Comparison of ENCODE assay signal across 9 cellular contexts in genomic region chr2:48529189-48529588, GRCh38. TPM values are rescaled to one million over a fixed set of nuclear protein-coding genes. Genes with fewer than 3 reads are reported as not detected.
DNase-seq lines count a peak whose midpoint lies in the region; ATAC-seq and TF ChIP-seq lines count a peak whose summit lies in the region.
"Had no signal": no experiment of that assay in that cellular context is flagged by ENCODE, and none has a peak within 500 bp of the region (broad histone marks: within the 10 kb centered on the region; RNA-seq: fewer than 3 reads in every experiment).

No MANE protein-coding gene starts in this region.

- no peaks in the 10 kb centered on the region for H3K9me3 ChIP-seq in T-helper 17 cell (ENCODE audit: control insufficient read depth, low read length, poor library complexity, severe bottlenecking)
- H3K9me3 ChIP-seq in left lung, result no peaks in the 10 kb centered on the region

- peak overlapping the region in 1 of 2 donors; percentile 70 for H3K4me3 ChIP-seq in left lung
- peak overlapping the region; percentile 77 for H3K4me3 ChIP-seq in urinary bladder (ENCODE audit: low read depth, low read length)

- peaks cover 20% of the 10 kb centered on the region for H3K4me1 Mint-ChIP-seq in activated naive CD8-positive, alpha-beta T cell (ENCODE audit: low read depth)
- peaks cover 21% of the 10 kb centered on the region for H3K4me1 Mint-ChIP-seq in activated naive CD8-positive, alpha-beta T cell treated with anti-CD3 and anti-CD28 coated beads, Interleukin-2, amount 50 U/mL, for 24 hours
- H3K4me1 Mint-ChIP-seq in T-helper 17 cell, result peaks cover 16% of the 10 kb centered on the region

- H3K27me3 ChIP-seq in left lung, result peaks cover 0 to 13% of the 10 kb centered on the region in 2 donors

- H3K9me3 Mint-ChIP-seq in activated naive CD8-positive, alpha-beta T cell (ENCODE audit: low read depth), result no peaks in the 10 kb centered on the region
- no peaks in the 10 kb centered on the region for H3K9me3 Mint-ChIP-seq in activated naive CD8-positive, alpha-beta T cell treated with anti-CD3 and anti-CD28 coated beads, Interleukin-2, amount 50 U/mL, for 24 hours

- no peak for TF ChIP-seq CTCF in left lung (IDR thresholded peaks at IDR 0.05)

- intact Hi-C loops in left lung (cut with DNase I), result no loop called here

- no peak for ATAC-seq in activated naive CD8-positive, alpha-beta T cell treated with anti-CD3 and anti-CD28 coated beads, Interleukin-2, amount 50 U/mL, for 24 hours
- ATAC-seq in T-helper 17 cell (no peak), left lung (peak; percentile 46), GM18511 (IDR thresholded peaks at IDR 0.05; ENCODE audit: unreplicated experiment) (no peak), GM18868 (IDR thresholded peaks at IDR 0.05; ENCODE audit: unreplicated experiment) (no peak)

- peaks cover 11% of the 10 kb centered on the region for H3K36me3 Mint-ChIP-seq in activated naive CD8-positive, alpha-beta T cell
- H3K36me3 Mint-ChIP-seq in activated naive CD8-positive, alpha-beta T cell treated with anti-CD3 and anti-CD28 coated beads, Interleukin-2, amount 50 U/mL, for 24 hours (ENCODE audit: low read depth), result peaks cover 8% of the 10 kb centered on the region
- no peaks in the 10 kb centered on the region for H3K36me3 Mint-ChIP-seq in T-helper 17 cell (ENCODE audit: low read depth)

- peak overlapping the region; percentile 61 for H3K4me3 Mint-ChIP-seq in activated naive CD8-positive, alpha-beta T cell
- H3K4me3 Mint-ChIP-seq in activated naive CD8-positive, alpha-beta T cell treated with anti-CD3 and anti-CD28 coated beads, Interleukin-2, amount 50 U/mL, for 24 hours, result no peak overlapping the region
- peak overlapping the region; percentile 96 for H3K4me3 Mint-ChIP-seq in T-helper 17 cell

- H3K27me3 Mint-ChIP-seq in activated naive CD8-positive, alpha-beta T cell, result no peaks in the 10 kb centered on the region
- H3K27me3 Mint-ChIP-seq in activated naive CD8-positive, alpha-beta T cell treated with anti-CD3 and anti-CD28 coated beads, Interleukin-2, amount 50 U/mL, for 24 hours, result no peaks in the 10 kb centered on the region
- no peaks in the 10 kb centered on the region for H3K27me3 Mint-ChIP-seq in T-helper 17 cell

- WGBS in urinary bladder, result 26% methylated on average over 7 of the region's 7 CpGs

- H3K4me1 ChIP-seq in left lung (peaks cover 0 to 16% of the 10 kb centered on the region in 2 donors), urinary bladder (ENCODE audit: insufficient read depth) (no peaks in the 10 kb centered on the region)

- no peaks in the 10 kb centered on the region for H3K36me3 ChIP-seq in left lung
- no peaks in the 10 kb centered on the region for H3K36me3 ChIP-seq in urinary bladder (ENCODE audit: insufficient read depth)

- H3K27ac Mint-ChIP-seq in activated naive CD8-positive, alpha-beta T cell, result no peak overlapping the region
- H3K27ac Mint-ChIP-seq in activated naive CD8-positive, alpha-beta T cell treated with anti-CD3 and anti-CD28 coated beads, Interleukin-2, amount 50 U/mL, for 24 hours, result no peak overlapping the region
- peak overlapping the region; percentile 34 for H3K27ac Mint-ChIP-seq in T-helper 17 cell

- H3K27ac ChIP-seq in left lung (no peak overlapping the region), urinary bladder (ENCODE audit: low read depth) (peak overlapping the region; percentile 31)

- DNase-seq in activated naive CD8-positive, alpha-beta T cell treated with anti-CD3 and anti-CD28 coated beads, Interleukin-2, amount 50 U/mL, for 24 hours, result no peak
- DNase-seq in T-helper 17 cell (no peak), left lung (peak in 1 of 2 donors; percentile 38)
- no peak for DNase-seq in activated CD4-positive, alpha-beta T cell treated with anti-CD3 and anti-CD28 coated beads, Interleukin-2, amount 50 U/mL, for 4 hours
- DNase-seq: DMS153 had no signal

RNA-seq across cellular contexts. Expression of gene STON1, which starts 0.8 kb away (rescaled TPM):
- 10 to 100 TPM in 1 of 2 donors, 1 to 10 TPM in 1; 4.5 to 10.9 TPM for total RNA-seq in T-helper 17 cell
- 10 to 100 TPM; 12.4 to 17.6 TPM for total RNA-seq in left lung
- total RNA-seq in urinary bladder, result 68.0 TPM
- 57.0 TPM for polyA plus RNA-seq in urinary bladder
